Comparison of ENCODE assay signal across 15 cellular contexts in the genomic region with DNA sequence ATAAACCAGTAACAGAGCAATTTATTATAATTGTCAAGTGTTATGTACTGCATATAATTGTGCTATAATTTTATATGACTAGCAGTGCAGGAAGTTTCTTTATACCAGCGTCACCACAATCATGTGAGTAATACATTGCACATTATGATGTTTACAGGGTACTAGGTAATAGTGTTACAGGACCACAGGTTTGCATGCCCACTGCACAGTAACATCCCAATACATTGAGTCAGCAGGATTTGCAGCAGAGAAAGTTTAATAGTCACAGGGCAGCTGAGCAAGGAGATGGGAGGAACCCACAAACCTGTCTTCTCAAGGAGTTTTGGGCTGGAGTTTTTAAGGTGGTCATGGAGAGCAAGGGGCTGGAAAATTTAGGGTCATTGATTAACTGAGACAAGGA.
"Had no signal": no experiment of that assay in that cellular context is flagged by ENCODE, and none has a peak within 500 bp of the region (broad histone marks: within the 10 kb centered on the region; RNA-seq: fewer than 3 reads in every experiment).

No MANE protein-coding gene starts in this region.

- H3K36me3 Mint-ChIP-seq: activated naive CD8-positive, alpha-beta T cell; memory B cell had no signal

- H3K9me3 ChIP-seq: adrenal gland, ascending aorta, spleen, tibial nerve had no signal

- DNase-seq: activated T-cell treated with anti-CD3 and anti-CD28 coated beads, Interleukin-2, amount 50 U/mL, for 1 hour; adrenal gland; dorsolateral prefrontal cortex; foreskin melanocyte; left ventricle myocardium superior; spleen; stimulated activated CD4-positive, alpha-beta T cell treated with anti-CD3 and anti-CD28 coated beads, Interleukin-4, amount 100 ng/mL, for 24 hours; stimulated activated naive CD8-positive, alpha-beta T cell treated with anti-CD3 and anti-CD28 coated beads, Interleukin-15, amount 100 ng/mL, for 72 hours had no signal

- H3K4me3 Mint-ChIP-seq: activated naive CD8-positive, alpha-beta T cell; central memory CD8-positive, alpha-beta T cell; memory B cell; natural killer cell treated with Interleukin-12 subunit alpha and Interleukin-12 subunit beta and Interleukin-15 and Interleukin-18, amount 100 ng/mL, for 72 hours; stimulated activated naive CD8-positive, alpha-beta T cell treated with anti-CD3 and anti-CD28 coated beads, Interleukin-15, amount 100 ng/mL, for 72 hours had no signal

- ATAC-seq: left ventricle myocardium superior; natural killer cell treated with Interleukin-12 subunit alpha and Interleukin-12 subunit beta and Interleukin-15 and Interleukin-18, amount 100 ng/mL, for 72 hours; stimulated activated naive CD8-positive, alpha-beta T cell treated with anti-CD3 and anti-CD28 coated beads, Interleukin-15, amount 100 ng/mL, for 72 hours had no signal

- H3K4me1 ChIP-seq: adrenal gland, ascending aorta, spleen, tibial nerve had no signal

- H3K4me1 Mint-ChIP-seq: central memory CD8-positive, alpha-beta T cell; memory B cell; stimulated activated naive CD8-positive, alpha-beta T cell treated with anti-CD3 and anti-CD28 coated beads, Interleukin-15, amount 100 ng/mL, for 72 hours had no signal

- H3K9me3 Mint-ChIP-seq: memory B cell; stimulated activated naive CD8-positive, alpha-beta T cell treated with anti-CD3 and anti-CD28 coated beads, Interleukin-15, amount 100 ng/mL, for 72 hours had no signal

- H3K27me3 Mint-ChIP-seq: activated naive CD8-positive, alpha-beta T cell; central memory CD8-positive, alpha-beta T cell; memory B cell; natural killer cell treated with Interleukin-12 subunit alpha and Interleukin-12 subunit beta and Interleukin-15 and Interleukin-18, amount 100 ng/mL, for 72 hours; stimulated activated naive CD8-positive, alpha-beta T cell treated with anti-CD3 and anti-CD28 coated beads, Interleukin-15, amount 100 ng/mL, for 72 hours had no signal

- H3K36me3 ChIP-seq: adrenal gland, ascending aorta, spleen, tibial nerve had no signal

- H3K27ac Mint-ChIP-seq: activated naive CD8-positive, alpha-beta T cell; memory B cell; natural killer cell treated with Interleukin-12 subunit alpha and Interleukin-12 subunit beta and Interleukin-15 and Interleukin-18, amount 100 ng/mL, for 72 hours; progenitor cell of endocrine pancreas; stimulated activated naive CD8-positive, alpha-beta T cell treated with anti-CD3 and anti-CD28 coated beads, Interleukin-15, amount 100 ng/mL, for 72 hours had no signal

- H3K27ac ChIP-seq: adrenal gland, ascending aorta, dorsolateral prefrontal cortex, spleen, tibial nerve had no signal

- H3K27me3 ChIP-seq: adrenal gland, ascending aorta, dorsolateral prefrontal cortex, spleen, tibial nerve had no signal

- H3K4me3 ChIP-seq: adrenal gland, ascending aorta, dorsolateral prefrontal cortex, spleen, tibial nerve had no signal
